1 cellular context compared by ENCODE assay signal in the genomic region with DNA sequence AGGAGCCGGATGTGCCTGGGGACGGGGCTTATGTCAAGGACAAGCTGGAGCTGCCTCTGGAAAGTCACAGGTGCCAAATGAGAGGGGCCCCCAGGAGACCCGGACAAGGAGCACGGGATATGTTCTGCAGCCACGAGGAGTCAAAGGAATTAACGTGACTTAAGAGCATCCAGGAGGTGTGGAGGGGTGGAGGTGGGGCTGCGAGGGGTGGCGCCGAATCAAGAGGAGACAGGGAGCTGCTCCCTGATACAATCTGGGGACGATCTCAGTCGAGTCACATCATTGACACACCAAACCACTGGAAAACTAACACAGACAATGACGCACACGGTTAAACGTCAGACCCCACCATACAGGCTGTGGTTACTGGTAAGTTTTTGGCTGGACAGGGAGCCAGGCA.
TF ChIP-seq lines count a peak whose summit lies in the region.

No MANE protein-coding gene starts in this region.

TF ChIP-seq in K562, 482 proteins besides CTCF, POLR2A, EP300 and RAD21 (continued from another document):
- TF ChIP-seq, protein P1, sequence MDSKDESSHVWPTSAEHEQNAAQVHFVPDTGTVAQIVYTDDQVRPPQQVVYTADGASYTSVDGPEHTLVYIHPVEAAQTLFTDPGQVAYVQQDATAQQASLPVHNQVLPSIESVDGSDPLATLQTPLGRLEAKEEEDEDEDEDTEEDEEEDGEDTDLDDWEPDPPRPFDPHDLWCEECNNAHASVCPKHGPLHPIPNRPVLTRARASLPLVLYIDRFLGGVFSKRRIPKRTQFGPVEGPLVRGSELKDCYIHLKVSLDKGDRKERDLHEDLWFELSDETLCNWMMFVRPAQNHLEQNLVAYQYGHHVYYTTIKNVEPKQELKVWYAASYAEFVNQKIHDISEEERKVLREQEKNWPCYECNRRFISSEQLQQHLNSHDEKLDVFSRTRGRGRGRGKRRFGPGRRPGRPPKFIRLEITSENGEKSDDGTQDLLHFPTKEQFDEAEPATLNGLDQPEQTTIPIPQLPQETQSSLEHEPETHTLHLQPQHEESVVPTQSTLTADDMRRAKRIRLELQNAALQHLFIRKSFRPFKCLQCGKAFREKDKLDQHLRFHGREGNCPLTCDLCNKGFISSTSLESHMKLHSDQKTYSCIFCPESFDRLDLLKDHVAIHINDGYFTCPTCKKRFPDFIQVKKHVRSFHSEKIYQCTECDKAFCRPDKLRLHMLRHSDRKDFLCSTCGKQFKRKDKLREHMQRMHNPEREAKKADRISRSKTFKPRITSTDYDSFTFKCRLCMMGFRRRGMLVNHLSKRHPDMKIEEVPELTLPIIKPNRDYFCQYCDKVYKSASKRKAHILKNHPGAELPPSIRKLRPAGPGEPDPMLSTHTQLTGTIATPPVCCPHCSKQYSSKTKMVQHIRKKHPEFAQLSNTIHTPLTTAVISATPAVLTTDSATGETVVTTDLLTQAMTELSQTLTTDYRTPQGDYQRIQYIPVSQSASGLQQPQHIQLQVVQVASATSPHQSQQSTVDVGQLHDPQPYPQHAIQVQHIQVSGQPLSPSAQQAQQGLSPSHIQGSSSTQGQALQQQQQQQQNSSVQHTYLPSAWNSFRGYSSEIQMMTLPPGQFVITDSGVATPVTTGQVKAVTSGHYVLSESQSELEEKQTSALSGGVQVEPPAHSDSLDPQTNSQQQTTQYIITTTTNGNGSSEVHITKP (IDR thresholded peaks at IDR 0.05; ENCODE audit: partially characterized antibody): no peak
- TF ChIP-seq POLR3G (IDR thresholded peaks at IDR 0.05; ENCODE audit: extremely low read depth, insufficient read length, insufficient replicate concordance) (no peak), POU5F1 (IDR thresholded peaks at IDR 0.05; ENCODE audit: borderline replicate concordance, low read depth, low read length, partially characterized antibody) (no peak), CBFA2T3 (IDR thresholded peaks at IDR 0.05) (no peak), ZNF143 (CRISPR knock-in tag; IDR thresholded peaks at IDR 0.05) (no peak), TBL1XR1 (IDR thresholded peaks at IDR 0.05; ENCODE audit: low read length in 2 of 2) (no peak), NR2C2 (CRISPR knock-in tag; IDR thresholded peaks at IDR 0.05) (no peak), NR2C2 (tag; IDR thresholded peaks at IDR 0.05) (no peak), KLF6 (CRISPR knock-in tag; IDR thresholded peaks at IDR 0.05; ENCODE audit: borderline replicate concordance) (no peak), ZNF316 (IDR thresholded peaks at IDR 0.05) (no peak), CREB1 (IDR thresholded peaks at IDR 0.05) (peak; percentile 84), CREB1 (CRISPR knock-in tag; IDR thresholded peaks at IDR 0.05) (peak; percentile 75; the same call in 1 of the 2 replicates), CBX8 (IDR thresholded peaks at IDR 0.05; ENCODE audit: borderline replicate concordance, extremely low read depth, low read depth, low read length, poor library complexity, severe bottlenecking) (no peak)
- TF ChIP-seq, protein P2, sequence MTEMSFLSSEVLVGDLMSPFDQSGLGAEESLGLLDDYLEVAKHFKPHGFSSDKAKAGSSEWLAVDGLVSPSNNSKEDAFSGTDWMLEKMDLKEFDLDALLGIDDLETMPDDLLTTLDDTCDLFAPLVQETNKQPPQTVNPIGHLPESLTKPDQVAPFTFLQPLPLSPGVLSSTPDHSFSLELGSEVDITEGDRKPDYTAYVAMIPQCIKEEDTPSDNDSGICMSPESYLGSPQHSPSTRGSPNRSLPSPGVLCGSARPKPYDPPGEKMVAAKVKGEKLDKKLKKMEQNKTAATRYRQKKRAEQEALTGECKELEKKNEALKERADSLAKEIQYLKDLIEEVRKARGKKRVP (CRISPR knock-in tag; IDR thresholded peaks at IDR 0.05): no peak
